Comparison of ENCODE assay signal across 28 cellular contexts in the genomic region with DNA sequence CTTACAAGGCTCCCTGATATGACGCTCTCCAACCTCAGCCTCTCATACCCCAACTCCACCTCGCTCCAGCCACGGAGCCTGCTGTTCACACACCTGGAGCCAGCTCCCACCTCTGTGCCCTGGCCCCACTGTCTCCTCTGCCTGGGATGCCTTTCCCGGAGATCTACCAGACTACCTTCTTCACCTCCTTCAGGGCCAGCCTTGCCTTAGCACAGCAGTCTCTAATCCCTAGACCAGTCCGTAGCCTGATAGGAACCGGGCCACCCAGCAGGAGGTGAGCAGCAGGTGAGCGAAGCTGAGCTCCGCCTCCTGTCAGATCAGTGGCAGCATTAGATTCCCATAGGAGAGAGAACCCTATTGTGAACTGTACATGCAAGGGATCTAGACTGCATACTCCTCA. TPM values are rescaled to one million over a fixed set of nuclear protein-coding genes. Genes with fewer than 3 reads are reported as not detected.
"Had no signal": no experiment of that assay in that cellular context is flagged by ENCODE, and none has a peak within 500 bp of the region (broad histone marks: within the 10 kb centered on the region; RNA-seq: fewer than 3 reads in every experiment).

No MANE protein-coding gene starts in this region.

- H3K36me3 Mint-ChIP-seq: mesothelial cell of epicardium, naive B cell had no signal

- H3K9me3 ChIP-seq: gastrocnemius medialis, heart right ventricle, left lung, lower lobe of right lung, mucosa of descending colon had no signal

- H3K36me3 ChIP-seq: esophagus squamous epithelium, gastrocnemius medialis, heart right ventricle, left lung, lower lobe of right lung had no signal

- H3K9me3 Mint-ChIP-seq: mesothelial cell of epicardium had no signal

- H3K4me3 ChIP-seq: coronary artery, dorsolateral prefrontal cortex, esophagus squamous epithelium, gastrocnemius medialis, heart right ventricle, left lung, lower lobe of right lung, mucosa of descending colon had no signal

- ATAC-seq: esophagus mucosa, gastrocnemius medialis, heart right ventricle, left cardiac atrium, left lung, left ventricle myocardium superior, lower lobe of right lung, mucosa of descending colon had no signal

- H3K27ac Mint-ChIP-seq: mesothelial cell of epicardium had no signal

- H3K4me1 ChIP-seq: gastrocnemius medialis, heart right ventricle, left lung, lower lobe of right lung had no signal

- H3K4me3 Mint-ChIP-seq: mesothelial cell of epicardium, naive B cell had no signal

- H3K27ac ChIP-seq: coronary artery, dorsolateral prefrontal cortex, epithelial cell of prostate, esophagus squamous epithelium, gastrocnemius medialis, heart right ventricle, left lung, lower lobe of right lung had no signal

- DNase-seq: dermis blood vessel endothelial cell; dorsolateral prefrontal cortex; effector CD4-positive, alpha-beta T cell; effector memory CD4-positive, alpha-beta T cell; erythroblast; esophagus squamous epithelium; foreskin fibroblast; foreskin melanocyte; gastrocnemius medialis; glutamatergic neuron; head of caudate nucleus; heart right ventricle; hippocampal formation; left cardiac atrium; left lung; left ventricle myocardium superior; lower lobe of right lung; mesenchymal stem cell; mucosa of descending colon; naive B cell had no signal

- H3K4me1 Mint-ChIP-seq: mesothelial cell of epicardium had no signal

- H3K27me3 ChIP-seq: dorsolateral prefrontal cortex, esophagus squamous epithelium, gastrocnemius medialis, heart right ventricle, left lung had no signal

RNA-seq across cellular contexts. Expression of gene KPNA7, which starts 40.8 kb away (rescaled TPM):
- total RNA-seq: dermis blood vessel endothelial cell, gastrocnemius medialis, glomerular endothelial cell, heart right ventricle, left cardiac atrium, left ventricle myocardium superior, lung microvascular endothelial cell, mesenteric fat pad, mesothelial cell of epicardium, myocyte had no signal
